Comparison of ENCODE assay signal across 1 cellular context in the genomic region with DNA sequence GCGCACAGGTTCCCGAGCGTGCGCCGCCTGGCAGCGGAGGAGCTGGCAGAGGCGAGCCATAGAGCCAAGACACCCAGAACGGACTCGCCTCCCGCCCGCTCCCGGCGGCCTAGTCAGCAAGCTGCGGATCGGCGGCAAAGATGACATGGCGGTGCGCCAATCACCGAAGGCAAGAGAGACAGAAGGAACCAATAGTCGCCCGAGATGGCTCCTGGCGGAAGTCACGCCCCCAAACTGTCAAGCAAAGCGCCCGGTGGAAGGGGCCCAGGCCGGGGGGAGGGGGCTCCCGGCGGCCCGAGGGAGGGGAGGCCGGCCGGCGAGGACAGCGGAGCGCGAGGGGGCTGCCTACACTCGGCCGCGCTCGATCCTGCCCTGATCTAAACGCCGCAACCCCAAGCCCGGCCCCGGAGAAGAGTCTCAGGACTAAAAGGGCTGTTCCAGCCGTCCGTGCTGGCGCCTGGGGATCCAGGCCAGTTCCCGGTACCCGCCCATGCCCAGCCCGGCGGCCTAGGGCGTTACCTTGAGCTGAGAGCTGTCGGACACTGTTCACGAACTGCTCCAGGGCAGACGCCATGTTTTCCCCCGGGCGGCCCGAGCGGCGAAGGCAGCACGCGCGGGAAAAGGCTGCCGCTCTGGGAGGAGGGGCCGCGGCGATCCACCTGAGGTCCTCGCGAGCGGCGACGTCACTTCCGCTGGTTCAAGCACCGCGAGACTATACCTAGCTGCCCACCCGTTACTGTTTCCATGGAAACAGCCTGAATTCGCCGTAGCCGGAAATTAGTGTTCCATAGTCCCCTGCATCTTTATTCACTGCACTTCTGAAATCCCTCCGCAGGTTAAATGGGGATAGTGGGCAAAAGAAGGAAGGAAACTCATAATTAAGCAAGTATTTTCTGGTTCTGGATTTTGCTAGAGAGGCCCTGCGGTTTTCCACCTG.
TF ChIP-seq lines count a peak whose summit lies in the region.

TSS of gene COPS3 (minus strand) at position 634 of the 937 bp plus-strand sequence. CDS start at position 574, 60 bp downstream.

TF ChIP-seq in GM12878, 131 proteins besides CTCF, POLR2A, EP300 and RAD21 (continued from another document):
- TF ChIP-seq, protein P1, sequence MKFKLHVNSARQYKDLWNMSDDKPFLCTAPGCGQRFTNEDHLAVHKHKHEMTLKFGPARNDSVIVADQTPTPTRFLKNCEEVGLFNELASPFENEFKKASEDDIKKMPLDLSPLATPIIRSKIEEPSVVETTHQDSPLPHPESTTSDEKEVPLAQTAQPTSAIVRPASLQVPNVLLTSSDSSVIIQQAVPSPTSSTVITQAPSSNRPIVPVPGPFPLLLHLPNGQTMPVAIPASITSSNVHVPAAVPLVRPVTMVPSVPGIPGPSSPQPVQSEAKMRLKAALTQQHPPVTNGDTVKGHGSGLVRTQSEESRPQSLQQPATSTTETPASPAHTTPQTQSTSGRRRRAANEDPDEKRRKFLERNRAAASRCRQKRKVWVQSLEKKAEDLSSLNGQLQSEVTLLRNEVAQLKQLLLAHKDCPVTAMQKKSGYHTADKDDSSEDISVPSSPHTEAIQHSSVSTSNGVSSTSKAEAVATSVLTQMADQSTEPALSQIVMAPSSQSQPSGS (IDR thresholded peaks at IDR 0.05; ENCODE audit: low read length): no peak
- peak; percentile 74; the same call in 1 of the 2 replicates for TF ChIP-seq IRF3 (IDR thresholded peaks at IDR 0.05)
- TF ChIP-seq HCFC1 (IDR thresholded peaks at IDR 0.05; ENCODE audit: low read length): peak; percentile 51; the same call in 1 of the 2 replicates
- peak; percentile 91 for TF ChIP-seq CREB1 (IDR thresholded peaks at IDR 0.05; ENCODE audit: low read depth)
- peak; percentile 85 for TF ChIP-seq GABPA (IDR thresholded peaks at IDR 0.05; ENCODE audit: low read depth)
- TF ChIP-seq, protein P2, sequence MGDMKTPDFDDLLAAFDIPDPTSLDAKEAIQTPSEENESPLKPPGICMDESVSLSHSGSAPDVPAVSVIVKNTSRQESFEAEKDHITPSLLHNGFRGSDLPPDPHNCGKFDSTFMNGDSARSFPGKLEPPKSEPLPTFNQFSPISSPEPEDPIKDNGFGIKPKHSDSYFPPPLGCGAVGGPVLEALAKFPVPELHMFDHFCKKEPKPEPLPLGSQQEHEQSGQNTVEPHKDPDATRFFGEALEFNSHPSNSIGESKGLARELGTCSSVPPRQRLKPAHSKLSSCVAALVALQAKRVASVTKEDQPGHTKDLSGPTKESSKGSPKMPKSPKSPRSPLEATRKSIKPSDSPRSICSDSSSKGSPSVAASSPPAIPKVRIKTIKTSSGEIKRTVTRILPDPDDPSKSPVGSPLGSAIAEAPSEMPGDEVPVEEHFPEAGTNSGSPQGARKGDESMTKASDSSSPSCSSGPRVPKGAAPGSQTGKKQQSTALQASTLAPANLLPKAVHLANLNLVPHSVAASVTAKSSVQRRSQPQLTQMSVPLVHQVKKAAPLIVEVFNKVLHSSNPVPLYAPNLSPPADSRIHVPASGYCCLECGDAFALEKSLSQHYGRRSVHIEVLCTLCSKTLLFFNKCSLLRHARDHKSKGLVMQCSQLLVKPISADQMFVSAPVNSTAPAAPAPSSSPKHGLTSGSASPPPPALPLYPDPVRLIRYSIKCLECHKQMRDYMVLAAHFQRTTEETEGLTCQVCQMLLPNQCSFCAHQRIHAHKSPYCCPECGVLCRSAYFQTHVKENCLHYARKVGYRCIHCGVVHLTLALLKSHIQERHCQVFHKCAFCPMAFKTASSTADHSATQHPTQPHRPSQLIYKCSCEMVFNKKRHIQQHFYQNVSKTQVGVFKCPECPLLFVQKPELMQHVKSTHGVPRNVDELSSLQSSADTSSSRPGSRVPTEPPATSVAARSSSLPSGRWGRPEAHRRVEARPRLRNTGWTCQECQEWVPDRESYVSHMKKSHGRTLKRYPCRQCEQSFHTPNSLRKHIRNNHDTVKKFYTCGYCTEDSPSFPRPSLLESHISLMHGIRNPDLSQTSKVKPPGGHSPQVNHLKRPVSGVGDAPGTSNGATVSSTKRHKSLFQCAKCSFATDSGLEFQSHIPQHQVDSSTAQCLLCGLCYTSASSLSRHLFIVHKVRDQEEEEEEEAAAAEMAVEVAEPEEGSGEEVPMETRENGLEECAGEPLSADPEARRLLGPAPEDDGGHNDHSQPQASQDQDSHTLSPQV (IDR thresholded peaks at IDR 0.05): no peak
- TF ChIP-seq SRF (IDR thresholded peaks at IDR 0.05; ENCODE audit: low read depth in 2 of 2, low read length in 2 of 2): no peak; a peak in 1 of 4 replicates
- TF ChIP-seq SIX5 (IDR thresholded peaks at IDR 0.05; ENCODE audit: low read depth, low read length, severe bottlenecking): no peak
- peak; percentile 63 for TF ChIP-seq IKZF1 (conservative IDR thresholded peaks at IDR 0.05)
- peak; percentile 81; the same call in 1 of the 2 replicates for TF ChIP-seq PAX5 (IDR thresholded peaks at IDR 0.05; ENCODE audit: borderline replicate concordance, low read depth, low read length)
- TF ChIP-seq SMARCA5 (IDR thresholded peaks at IDR 0.05): no peak
- no peak for TF ChIP-seq RELA (IDR thresholded peaks at IDR 0.05; ENCODE audit: borderline replicate concordance, partially characterized antibody)
- peak; percentile 58; the same call in 1 of the 2 replicates for TF ChIP-seq RUNX3 (IDR thresholded peaks at IDR 0.05; ENCODE audit: low read length)
- TF ChIP-seq BHLHE40 (IDR thresholded peaks at IDR 0.05; ENCODE audit: borderline replicate concordance in 1 of 2, low read depth in 2 of 2, low read length in 1 of 2): peak; percentile 57 to 89; a peak in 2 of 4 replicates
- TF ChIP-seq CHD4 (IDR thresholded peaks at IDR 0.05): no peak
- 0 out of 2 replicates have a peak, but pooled peaks have one; percentile 32 for TF ChIP-seq BCL11A (IDR thresholded peaks at IDR 0.05; ENCODE audit: low read depth, low read length)
- TF ChIP-seq TBL1XR1 (IDR thresholded peaks at IDR 0.05; ENCODE audit: low read depth, low read length): no peak
- no peak for TF ChIP-seq ZBTB33 (IDR thresholded peaks at IDR 0.05)
- TF ChIP-seq BMI1 (IDR thresholded peaks at IDR 0.05; ENCODE audit: borderline replicate concordance): peak; percentile 100
- peak; percentile 89 for TF ChIP-seq SP1 (IDR thresholded peaks at IDR 0.05; ENCODE audit: low read depth, low read length)
- no peak for TF ChIP-seq JUND (IDR thresholded peaks at IDR 0.05; ENCODE audit: low read depth, low read length)
- TF ChIP-seq GATAD2B (conservative IDR thresholded peaks at IDR 0.05; ENCODE audit: low read depth): no peak
- no peak for TF ChIP-seq USF1 (IDR thresholded peaks at IDR 0.05; ENCODE audit: borderline replicate concordance, extremely low read length, insufficient read depth, low read depth, low read length)
- TF ChIP-seq DPF2 (IDR thresholded peaks at IDR 0.05): peak; percentile 63; the same call in 1 of the 2 replicates
- TF ChIP-seq IRF4 (IDR thresholded peaks at IDR 0.05; ENCODE audit: low read depth, low read length): no peak
- no peak for TF ChIP-seq NFYA (IDR thresholded peaks at IDR 0.05; ENCODE audit: borderline replicate concordance, low read depth, low read length)
